14 cellular contexts compared by ENCODE assay signal in genomic region chr19:341386-342127, GRCh38. TPM values are rescaled to one million over a fixed set of nuclear protein-coding genes. Genes with fewer than 3 reads are reported as not detected.
DNase-seq lines count a peak whose midpoint lies in the region; ATAC-seq and TF ChIP-seq lines count a peak whose summit lies in the region.
"Had no signal": no experiment of that assay in that cellular context is flagged by ENCODE, and none has a peak within 500 bp of the region (broad histone marks: within the 10 kb centered on the region; RNA-seq: fewer than 3 reads in every experiment).

No MANE protein-coding gene starts in this region.

- peak overlapping the region in 8 of 10 donors; percentile 16 to 89 (median 66) for H3K27ac Mint-ChIP-seq in naive thymus-derived CD8-positive, alpha-beta T cell

- ATAC-seq in naive thymus-derived CD8-positive, alpha-beta T cell, result no peak
- no peak for ATAC-seq in GM18511 (IDR thresholded peaks at IDR 0.05; ENCODE audit: unreplicated experiment)
- ATAC-seq: pancreas had no signal

- intact Hi-C loops in A673 (cut with micrococcal nuclease; ENCODE audit: unreplicated experiment), result no loop called here
- intact Hi-C loops in colonic mucosa (cut with DNase I), result no loop called here

- no peak for TF ChIP-seq CTCF in A673 (conservative IDR thresholded peaks at IDR 0.05; ENCODE audit: low read depth, low read length)
- TF ChIP-seq CTCF in colonic mucosa (IDR thresholded peaks at IDR 0.05), result no peak

- H3K27me3 ChIP-seq in A673 (replicated peaks; ENCODE audit: insufficient read depth, low read depth, low read length, poor library complexity) (no peaks in the 10 kb centered on the region), HAP-1 (ENCODE audit: low read depth) (no peaks in the 10 kb centered on the region), colonic mucosa (no peaks in the 10 kb centered on the region)
- H3K27me3 ChIP-seq: pancreas, uterus had no signal

- H3K9ac ChIP-seq in colonic mucosa (ENCODE audit: low read depth in 2 of 2, low read length in 2 of 2), result peak overlapping the region; percentile 12 to 56

- peaks cover 35 to 73% (median 68%) of the 10 kb centered on the region in 4 donors for H3K4me1 Mint-ChIP-seq in naive thymus-derived CD8-positive, alpha-beta T cell

- DNase-seq in A673 (ENCODE audit: low spot score) (no peak), HAP-1 (ENCODE audit: low spot score in 2 of 2) (no peak), colonic mucosa (no peak), NCI-H748 (lab: John Stamatoyannopoulos, UW; ENCODE audit: unreplicated experiment) (no peak), NCI-H524 (lab: John Stamatoyannopoulos, UW) (no peak), NCI-H2107 (lab: John Stamatoyannopoulos, UW) (no peak)
- no peak for DNase-seq in naive thymus-derived CD8-positive, alpha-beta T cell
- DNase-seq: activated gamma-delta T cell, NCI-H1436 treated with DMSO at 0.1 percent for 48 hours, pancreas, uterus had no signal

- H3K9me3 ChIP-seq in A673 (ENCODE audit: low read depth, low read length, poor library complexity, severe bottlenecking), result no peaks in the 10 kb centered on the region
- H3K9me3 ChIP-seq in HAP-1, result peaks cover 14% of the 10 kb centered on the region
- H3K9me3 ChIP-seq in colonic mucosa, result no peaks in the 10 kb centered on the region
- H3K9me3 ChIP-seq: pancreas, uterus had no signal

- H3K9me3 Mint-ChIP-seq in naive thymus-derived CD8-positive, alpha-beta T cell, result no peaks in the 10 kb centered on the region

- peaks cover 4% of the 10 kb centered on the region for H3K36me3 ChIP-seq in A673 (ENCODE audit: insufficient read depth, low read length, poor library complexity, severe bottlenecking)
- H3K36me3 ChIP-seq in HAP-1 (replicated peaks), result peaks cover 31% of the 10 kb centered on the region
- no peaks in the 10 kb centered on the region for H3K36me3 ChIP-seq in colonic mucosa
- H3K36me3 ChIP-seq: pancreas, uterus had no signal

- H3K4me3 ChIP-seq in A673 (ENCODE audit: low read depth, low read length, poor library complexity, severe bottlenecking), result peak overlapping the region; percentile 83
- peak overlapping the region; percentile 49 for H3K4me3 ChIP-seq in HAP-1
- no peak overlapping the region for H3K4me3 ChIP-seq in colonic mucosa
- H3K4me3 ChIP-seq: pancreas, uterus had no signal

- H3K4me3 Mint-ChIP-seq in naive thymus-derived CD8-positive, alpha-beta T cell, result peak overlapping the region; percentile 22 to 88 (median 56)

- H3K27ac ChIP-seq in A673 (ENCODE audit: low read depth, low read length, poor library complexity, severe bottlenecking) (peak overlapping the region; percentile 32), colonic mucosa (no peak overlapping the region)
- H3K27ac ChIP-seq: C4-2B, HL-60, uterus had no signal

- peaks cover 0 to 6% (median 2%) of the 10 kb centered on the region in 5 donors for H3K27me3 Mint-ChIP-seq in naive thymus-derived CD8-positive, alpha-beta T cell

- POLR2A ChIA-PET in A673 (lab: Charles Lee; ENCODE audit: low non-redundant PET), result no interaction called here
- POLR2A ChIA-PET in naive thymus-derived CD8-positive, alpha-beta T cell (lab: Charles Lee), result no interaction called here

- CTCF ChIA-PET in A673 (lab: Charles Lee), result interaction anchor here (1.1 kb wide), 1 partner anchor 165 kb away, joined by 3 read pairs; no protein-coding TSS in a partner anchor

- H3K4me1 ChIP-seq in A673 (ENCODE audit: insufficient read depth, low read length, poor library complexity, severe bottlenecking), result peaks cover 26% of the 10 kb centered on the region
- H3K4me1 ChIP-seq in HAP-1, result peaks cover 12% of the 10 kb centered on the region
- peaks cover 16% of the 10 kb centered on the region for H3K4me1 ChIP-seq in colonic mucosa

- peaks cover 4 to 18% (median 7%) of the 10 kb centered on the region in 3 donors for H3K36me3 Mint-ChIP-seq in naive thymus-derived CD8-positive, alpha-beta T cell

- BruUV-seq in A673 (replicated peaks; lab: Mats Ljungman, UMichigan), result no TSS peak

- in situ Hi-C loops in HAP-1 (cut with MboI; ENCODE audit: low sequenced_read_pairs), result no loop called here

RNA-seq across cellular contexts. Expression of gene MIER2, which starts 3.0 kb away (rescaled TPM):
- total RNA-seq in A673 (2021) (44.1 and 47.8 TPM in 2 replicates), colonic mucosa (10 to 100 TPM; 17.3 to 19.1 TPM)
- total RNA-seq in naive thymus-derived CD8-positive, alpha-beta T cell, result 10 to 100 TPM; 16.8 to 20.3 TPM
- polyA plus RNA-seq in naive thymus-derived CD8-positive, alpha-beta T cell, result 1 to 10 TPM; 2.1 to 3.1 (median 2.4) TPM

RNA-seq across cellular contexts. Expression of gene PLPP2, which starts 50.4 kb away (rescaled TPM):
- total RNA-seq in A673 (2021), result 2.6 and 3.1 TPM in 2 replicates
- total RNA-seq in colonic mucosa, result 10 to 100 TPM; 83.4 to 88.6 TPM
- not detected for total RNA-seq in naive thymus-derived CD8-positive, alpha-beta T cell
- polyA plus RNA-seq in naive thymus-derived CD8-positive, alpha-beta T cell, result under 1 TPM in 1 of 3 donors, not detected in 2; 0.69 TPM

Comparison
In these comparisons a context has a peak if more than half of its experiments do, and no peak if none do; other contexts are left out.
1. RNA of gene PLPP2, which starts 50.4 kb away (total RNA-seq): 83.4 to 88.6 TPM in colonic mucosa; 2.6 to 3.1 TPM in A673 and not detected in naive thymus-derived CD8-positive, alpha-beta T cell; every median in the first group is over 10 times any median in the second.